15 cellular contexts compared by ENCODE assay signal in genomic region chr7:130366561-130366960, GRCh38. TPM values are rescaled to one million over a fixed set of nuclear protein-coding genes. Genes with fewer than 3 reads are reported as not detected.
DNase-seq lines count a peak whose midpoint lies in the region; ATAC-seq, FAIRE-seq and TF ChIP-seq lines count a peak whose summit lies in the region.
"Had no signal": no experiment of that assay in that cellular context is flagged by ENCODE, and none has a peak within 500 bp of the region (broad histone marks: within the 10 kb centered on the region; RNA-seq: fewer than 3 reads in every experiment).

No MANE protein-coding gene starts in this region.

- H3K27me3 Mint-ChIP-seq in CD8-positive, alpha-beta T cell (ENCODE audit: low read depth): no peaks in the 10 kb centered on the region
- H3K27me3 Mint-ChIP-seq: activated CD4-positive, alpha-beta T cell treated with anti-CD3 and anti-CD28 coated beads, Interleukin-2, amount 10 ng/mL, durations not matched to agents 7 days and 5 days; T-cell had no signal

- ATAC-seq in CD8-positive, alpha-beta T cell: no peak
- ATAC-seq in K562 (no peak), left lobe of liver (no peak), GM18511 (IDR thresholded peaks at IDR 0.05; ENCODE audit: unreplicated experiment) (no peak)

- no peaks in the 10 kb centered on the region for H3K36me3 Mint-ChIP-seq in CD8-positive, alpha-beta T cell
- H3K36me3 Mint-ChIP-seq: T-cell had no signal

- no peaks in the 10 kb centered on the region for H3K9me1 ChIP-seq in K562 (ENCODE audit: control insufficient read depth, insufficient read depth, low read length)

- no peaks in the 10 kb centered on the region for H3K79me2 ChIP-seq in K562 (ENCODE audit: control insufficient read depth, insufficient read depth, low read length)

- H3K9me3 Mint-ChIP-seq in CD8-positive, alpha-beta T cell: no peaks in the 10 kb centered on the region
- H3K9me3 Mint-ChIP-seq: T-cell had no signal

- H3K9me3 ChIP-seq in CD8-positive, alpha-beta T cell (ENCODE audit: low read length): no peaks in the 10 kb centered on the region
- H3K9me3 ChIP-seq in K562 (replicated peaks; ENCODE audit: control insufficient read depth, insufficient read depth, low read depth, low read length) (no peaks in the 10 kb centered on the region), ovary (no peaks in the 10 kb centered on the region)
- H3K9me3 ChIP-seq: BLaER1 treated with 17β-estradiol and CSF1 and Interleukin-3, amounts not matched to agents 10 nM and 100 nM; colonic mucosa; stomach had no signal

- no peak for TF ChIP-seq CTCF in CD8-positive, alpha-beta T cell (IDR thresholded peaks at IDR 0.05)
- TF ChIP-seq CTCF in K562 (IDR thresholded peaks at IDR 0.05 in 2 of 3, conservative IDR thresholded peaks at IDR 0.05 in 1 of 3; ENCODE audit: insufficient read depth in 2 of 3, low read depth in 1 of 3, low read length in 3 of 3) (no peak), ovary (IDR thresholded peaks at IDR 0.05) (no peak)

- TF ChIP-seq EP300 in K562 (IDR thresholded peaks at IDR 0.05; ENCODE audit: low read length): no peak
- TF ChIP-seq EP300 in ovary (IDR thresholded peaks at IDR 0.05): no peak

- intact Hi-C loops in CD8-positive, alpha-beta T cell (cut with DNase I, micrococcal nuclease): no loop called here
- intact Hi-C loops in K562 (cut with micrococcal nuclease): loop anchor here (10.0 kb wide), 1 partner anchor 292 kb away; the partner anchor contains the start of gene KLHDC10
- intact Hi-C loops in ovary (cut with DNase I): no loop called here

- H3K27ac ChIP-seq in CD8-positive, alpha-beta T cell (ENCODE audit: low read depth, low read length): no peak overlapping the region
- no peak overlapping the region for H3K27ac ChIP-seq in K562 (ENCODE audit: extremely low read depth, low read depth, low read length)
- H3K27ac ChIP-seq in ovary: peak overlapping the region; percentile 11 to 65
- H3K27ac ChIP-seq: BLaER1 treated with 17β-estradiol and CSF1 and Interleukin-3, amounts not matched to agents 10 nM and 100 nM; colonic mucosa; KMS-11 had no signal

- H3K27me3 ChIP-seq in CD8-positive, alpha-beta T cell (ENCODE audit: insufficient read depth, low read length): no peaks in the 10 kb centered on the region
- H3K27me3 ChIP-seq in K562 (ENCODE audit: control insufficient read depth in 2 of 2, insufficient read depth in 2 of 2, low read length in 2 of 2) (peaks cover 15 to 36% of the 10 kb centered on the region in 2 experiments), ovary (no peaks in the 10 kb centered on the region)
- H3K27me3 ChIP-seq: BLaER1 treated with 17β-estradiol and CSF1 and Interleukin-3, amounts not matched to agents 10 nM and 100 nM; colonic mucosa; stomach had no signal

- no TSS peak for BruUV-seq in K562 (replicated peaks; lab: Mats Ljungman, UMichigan)

- no peak overlapping the region for H3K4me2 ChIP-seq in K562 (ENCODE audit: insufficient read depth, low read length)
- H3K4me2 ChIP-seq: BLaER1 treated with 17β-estradiol and CSF1 and Interleukin-3, amounts not matched to agents 10 nM and 100 nM; KMS-11 had no signal

- no peaks in the 10 kb centered on the region for H4K20me1 ChIP-seq in K562 (replicated peaks; ENCODE audit: control insufficient read depth, insufficient read depth, low read length)
- H4K20me1 ChIP-seq: BLaER1 treated with 17β-estradiol and CSF1 and Interleukin-3, amounts not matched to agents 10 nM and 100 nM had no signal

- 26% methylated on average over 6 of the region's 6 CpGs for WGBS in K562 (ENCODE audit: insufficient coverage, low coverage, missing lambda C conversion rate)
- 95 to 96% (median 95%) methylated on average over 6 of the region's 6 CpGs for WGBS in ovary, 3 donors

- H3K27ac Mint-ChIP-seq in CD8-positive, alpha-beta T cell: no peak overlapping the region

- peak overlapping the region; percentile 20 for H3K4me3 ChIP-seq in CD8-positive, alpha-beta T cell (ENCODE audit: low read depth, low read length)
- H3K4me3 ChIP-seq in K562 (no peak overlapping the region), ovary (no peak overlapping the region)
- H3K4me3 ChIP-seq: BLaER1 treated with 17β-estradiol and CSF1 and Interleukin-3, amounts not matched to agents 10 nM and 100 nM; colonic mucosa; stomach had no signal

- no peak for TF ChIP-seq RAD21 in K562 (CRISPR knock-in tag; conservative IDR thresholded peaks at IDR 0.05 in 1 of 2, IDR thresholded peaks at IDR 0.05 in 1 of 2)

- no peak overlapping the region for H3K4me3 Mint-ChIP-seq in CD8-positive, alpha-beta T cell
- H3K4me3 Mint-ChIP-seq: activated CD4-positive, alpha-beta T cell treated with anti-CD3 and anti-CD28 coated beads, Interleukin-2, amount 10 ng/mL, durations not matched to agents 7 days and 5 days had no signal

- no peaks in the 10 kb centered on the region for H3K36me3 ChIP-seq in CD8-positive, alpha-beta T cell (ENCODE audit: insufficient read depth, low read length)
- H3K36me3 ChIP-seq in K562 (ENCODE audit: control insufficient read depth, insufficient read depth, low read length) (no peaks in the 10 kb centered on the region), ovary (no peaks in the 10 kb centered on the region)
- H3K36me3 ChIP-seq: BLaER1 treated with 17β-estradiol and CSF1 and Interleukin-3, amounts not matched to agents 10 nM and 100 nM; colonic mucosa; stomach had no signal

- TF ChIP-seq POLR2A in K562 (conservative IDR thresholded peaks at IDR 0.05) (no peak), ovary (IDR thresholded peaks at IDR 0.05) (no peak)

- DNase-seq in CD8-positive, alpha-beta T cell: no peak
- peak; percentile 40 for DNase-seq in HCEC 1CT
- DNase-seq in K562 (ENCODE audit: extremely low read depth in 1 of 4, low spot score in 3 of 4): no peak
- DNase-seq in ovary: peak in 1 of 5 donors; percentile 38
- no peak for DNase-seq in left lobe of liver (ENCODE audit: low spot score)
- no peak for DNase-seq in effector CD4-positive, alpha-beta T cell
- DNase-seq: activated CD4-positive, alpha-beta T cell treated with anti-CD3 and anti-CD28 coated beads, Interleukin-2, amount 10 ng/mL, durations not matched to agents 7 days and 5 days; activated naive CD4-positive, alpha-beta T cell treated with anti-CD3 and anti-CD28 coated beads, Interleukin-2, amount 50 U/mL, for 16 hours; colonic mucosa; stomach had no signal

- POLR2A ChIA-PET in CD8-positive, alpha-beta T cell (lab: Charles Lee): no interaction called here
- POLR2A ChIA-PET in K562 (lab: Yijun Ruan, JAX): no interaction called here

- in situ Hi-C loops in K562 (cut with MboI): no loop called here

- no peak overlapping the region for H3K9ac ChIP-seq in K562 (ENCODE audit: insufficient read depth in 1 of 2, low read depth in 2 of 2, low read length in 2 of 2)
- H3K9ac ChIP-seq: BLaER1 treated with 17β-estradiol and CSF1 and Interleukin-3, amounts not matched to agents 10 nM and 100 nM; KMS-11 had no signal

- peak overlapping the region; percentile 84 for H2AFZ ChIP-seq in K562 (ENCODE audit: low read depth, low read length)

- peaks cover 46% of the 10 kb centered on the region for H3K4me1 ChIP-seq in CD8-positive, alpha-beta T cell (ENCODE audit: insufficient read depth, low read length)
- no peaks in the 10 kb centered on the region; a peak in 3 of 5 replicates for H3K4me1 ChIP-seq in K562 (replicated peaks in 1 of 2; ENCODE audit: control insufficient read depth in 2 of 2, insufficient read depth in 2 of 2, low read length in 2 of 2)
- peaks cover 23% of the 10 kb centered on the region for H3K4me1 ChIP-seq in ovary (ENCODE audit: insufficient read depth)

- CTCF ChIA-PET in CD8-positive, alpha-beta T cell (lab: Charles Lee): no interaction called here
- CTCF ChIA-PET in K562 (lab: Yijun Ruan, JAX; ENCODE audit: low intra/inter-chr PET ratio): no interaction called here

- peaks cover 30% of the 10 kb centered on the region for H3K4me1 Mint-ChIP-seq in CD8-positive, alpha-beta T cell (ENCODE audit: low read depth)

- no peak for FAIRE-seq in K562 (lab: Jason Lieb, UNC)

RNA-seq across cellular contexts. Expression of gene CPA1, which starts 13.7 kb away (rescaled TPM):
- not detected for total RNA-seq in CD8-positive, alpha-beta T cell
- total RNA-seq in K562 (2011; cell fraction: chromatin; rRNA removed; ENCODE audit: low replicate concordance): not detected in 2 replicates
- not detected in 2 replicates for total RNA-seq in K562 (2011; cell fraction: nucleolus; rRNA removed)
- not detected in 2 replicates for total RNA-seq in K562 (2011; cell fraction: nucleoplasm; rRNA removed)
- total RNA-seq in K562 (2014; rRNA removed) (not detected in 2 replicates), K562 (2014; rRNA removed; fragmentation: Illumina TruSeq; extraction: Trizol) (not detected in 2 replicates), K562 (2015; rRNA removed; fragmentation: Illumina TruSeq; extraction: Trizol) (not detected in 2 replicates), K562 (2021) (6.5 and 9.7 TPM in 2 replicates), ovary (10 to 100 TPM in 2 of 7 donors, 1 to 10 TPM in 3, not detected in 2; 1.3 to 32.4 (median 5.5) TPM), left lobe of liver (16.8 TPM)
- polyA plus RNA-seq in K562 (2011; rRNA removed) (not detected in 2 replicates), K562 (2014; fragmentation: Illumina TruSeq; extraction: Trizol) (not detected in 2 replicates), K562 (2014; fragmentation: Nextera tagmentation; extraction: Ambion mirVana) (not detected), K562 (2014; rRNA removed) (not detected in 2 replicates), ovary (under 1 TPM; 0.31 to 0.35 TPM)
- not detected in 2 replicates for polyA plus RNA-seq in K562 (2011; cell fraction: cytosol; rRNA removed)
- polyA plus RNA-seq in K562 (2011; cell fraction: nucleus; rRNA removed): not detected in 2 replicates
- not detected in 2 replicates for polyA plus RNA-seq in K562 (2012)
- polyA minus RNA-seq in K562 (2011; rRNA and poly(A)+ RNA removed): not detected in 2 replicates
- not detected in 2 replicates for polyA minus RNA-seq in K562 (2011; cell fraction: cytosol; rRNA and poly(A)+ RNA removed)
- not detected in 2 replicates for polyA minus RNA-seq in K562 (2011; cell fraction: nucleus; rRNA and poly(A)+ RNA removed)
- total RNA-seq: activated CD4-positive, alpha-beta T cell treated with anti-CD3 and anti-CD28 coated beads, Interleukin-2, amount 10 ng/mL, durations not matched to agents 7 days and 5 days; stomach had no signal

RNA-seq across cellular contexts. Expression of gene CPA5, which starts 21.9 kb away (rescaled TPM):
- not detected for total RNA-seq in CD8-positive, alpha-beta T cell
- total RNA-seq in K562 (2011; cell fraction: chromatin; rRNA removed; ENCODE audit: low replicate concordance): 1.00 TPM in 1 of 2 replicates, not detected in the other
- 0.33 and 3.7 TPM in 2 replicates for total RNA-seq in K562 (2011; cell fraction: nucleolus; rRNA removed)
- total RNA-seq in K562 (2011; cell fraction: nucleoplasm; rRNA removed): 0.31 and 0.66 TPM in 2 replicates
- total RNA-seq in K562 (2014; rRNA removed) (0.16 and 0.23 TPM in 2 replicates), K562 (2014; rRNA removed; fragmentation: Illumina TruSeq; extraction: Trizol) (0.29 and 0.91 TPM in 2 replicates), K562 (2015; rRNA removed; fragmentation: Illumina TruSeq; extraction: Trizol) (0.26 and 0.94 TPM in 2 replicates), K562 (2021) (0.18 and 0.22 TPM in 2 replicates), ovary (not detected), left lobe of liver (not detected)
- polyA plus RNA-seq in K562 (2011; rRNA removed) (0.14 and 0.50 TPM in 2 replicates), K562 (2014; fragmentation: Illumina TruSeq; extraction: Trizol) (0.24 and 1.00 TPM in 2 replicates), K562 (2014; fragmentation: Nextera tagmentation; extraction: Ambion mirVana) (1 to 10 TPM; 1.0 to 2.4 TPM), K562 (2014; rRNA removed) (0.11 and 0.13 TPM in 2 replicates), ovary (not detected)
- polyA plus RNA-seq in K562 (2011; cell fraction: cytosol; rRNA removed): 0.07 and 0.19 TPM in 2 replicates
- 0.29 and 2.2 TPM in 2 replicates for polyA plus RNA-seq in K562 (2011; cell fraction: nucleus; rRNA removed)
- polyA plus RNA-seq in K562 (2012): 0.91 and 6.4 TPM in 2 replicates
- not detected in 2 replicates for polyA minus RNA-seq in K562 (2011; rRNA and poly(A)+ RNA removed)
- polyA minus RNA-seq in K562 (2011; cell fraction: cytosol; rRNA and poly(A)+ RNA removed): not detected in 2 replicates
- polyA minus RNA-seq in K562 (2011; cell fraction: nucleus; rRNA and poly(A)+ RNA removed): not detected in 2 replicates
- total RNA-seq: activated CD4-positive, alpha-beta T cell treated with anti-CD3 and anti-CD28 coated beads, Interleukin-2, amount 10 ng/mL, durations not matched to agents 7 days and 5 days; colonic mucosa; mesenteric fat pad; stomach had no signal

Comparison
In these comparisons a context has a peak if more than half of its experiments do, and no peak if none do; other contexts are left out.
1. H3K27ac ChIP-seq: peak in ovary (2 of 2); none in CD8-positive, alpha-beta T cell (single experiment) and K562 (single experiment).